2 cellular contexts compared by ENCODE assay signal in the genomic region with DNA sequence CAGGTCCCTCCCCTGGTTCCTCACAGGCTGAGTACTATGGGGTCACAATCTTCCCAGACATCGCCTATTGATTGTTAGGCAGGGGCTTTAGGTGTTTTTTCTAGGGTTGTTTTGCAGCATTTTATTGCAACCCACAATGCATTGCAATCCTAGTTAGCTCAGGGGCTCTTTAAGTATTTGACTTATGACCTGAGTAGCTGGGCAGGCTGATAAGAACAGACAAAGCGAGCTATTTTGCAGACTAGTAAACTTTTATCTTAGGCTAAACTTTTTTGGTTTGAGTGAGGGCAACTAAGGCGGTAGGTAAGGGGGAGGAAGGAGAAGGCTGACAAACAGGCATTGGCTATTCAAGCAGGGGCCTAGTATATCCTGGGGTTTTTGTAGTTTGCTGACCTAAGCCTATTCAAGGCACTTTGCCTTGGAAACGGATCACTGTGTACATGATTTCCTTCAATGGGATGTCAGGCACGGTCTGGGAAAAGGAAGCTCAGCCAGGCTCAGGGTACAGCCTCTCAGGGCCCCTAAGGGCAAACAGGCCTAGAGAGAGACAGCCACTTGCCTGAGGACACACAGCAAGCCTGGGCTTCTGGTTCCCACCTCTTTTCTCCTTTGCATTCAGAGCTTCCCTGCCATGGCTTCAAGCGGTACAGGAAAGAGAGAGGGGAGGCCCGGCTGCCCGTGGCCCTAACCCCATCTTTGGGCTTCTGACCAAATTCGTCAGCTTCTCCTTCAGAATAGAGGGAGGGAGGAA.
A peak's percentile ranks its signal among the peaks of the same experiment; 100 is the strongest.
TF ChIP-seq lines count a peak whose summit lies in the region.

No MANE protein-coding gene starts in this region.

TF ChIP-seq in HEK293, 187 proteins besides CTCF, POLR2A, EP300 and RAD21:
- TF ChIP-seq, protein P1, sequence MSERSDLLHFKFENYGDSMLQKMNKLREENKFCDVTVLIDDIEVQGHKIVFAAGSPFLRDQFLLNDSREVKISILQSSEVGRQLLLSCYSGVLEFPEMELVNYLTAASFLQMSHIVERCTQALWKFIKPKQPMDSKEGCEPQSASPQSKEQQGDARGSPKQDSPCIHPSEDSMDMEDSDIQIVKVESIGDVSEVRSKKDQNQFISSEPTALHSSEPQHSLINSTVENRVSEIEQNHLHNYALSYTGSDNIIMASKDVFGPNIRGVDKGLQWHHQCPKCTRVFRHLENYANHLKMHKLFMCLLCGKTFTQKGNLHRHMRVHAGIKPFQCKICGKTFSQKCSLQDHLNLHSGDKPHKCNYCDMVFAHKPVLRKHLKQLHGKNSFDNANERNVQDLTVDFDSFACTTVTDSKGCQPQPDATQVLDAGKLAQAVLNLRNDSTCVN (tag by site-specific recombination; optimal IDR thresholded peaks at IDR 0.05): no peak
- peak; percentile 55 for TF ChIP-seq ZNF335 (tag by site-specific recombination; conservative IDR thresholded peaks at IDR 0.05)

TF ChIP-seq in K562, 482 proteins besides CTCF, POLR2A, EP300 and RAD21 (continues in another document):
- TF ChIP-seq, protein P2, sequence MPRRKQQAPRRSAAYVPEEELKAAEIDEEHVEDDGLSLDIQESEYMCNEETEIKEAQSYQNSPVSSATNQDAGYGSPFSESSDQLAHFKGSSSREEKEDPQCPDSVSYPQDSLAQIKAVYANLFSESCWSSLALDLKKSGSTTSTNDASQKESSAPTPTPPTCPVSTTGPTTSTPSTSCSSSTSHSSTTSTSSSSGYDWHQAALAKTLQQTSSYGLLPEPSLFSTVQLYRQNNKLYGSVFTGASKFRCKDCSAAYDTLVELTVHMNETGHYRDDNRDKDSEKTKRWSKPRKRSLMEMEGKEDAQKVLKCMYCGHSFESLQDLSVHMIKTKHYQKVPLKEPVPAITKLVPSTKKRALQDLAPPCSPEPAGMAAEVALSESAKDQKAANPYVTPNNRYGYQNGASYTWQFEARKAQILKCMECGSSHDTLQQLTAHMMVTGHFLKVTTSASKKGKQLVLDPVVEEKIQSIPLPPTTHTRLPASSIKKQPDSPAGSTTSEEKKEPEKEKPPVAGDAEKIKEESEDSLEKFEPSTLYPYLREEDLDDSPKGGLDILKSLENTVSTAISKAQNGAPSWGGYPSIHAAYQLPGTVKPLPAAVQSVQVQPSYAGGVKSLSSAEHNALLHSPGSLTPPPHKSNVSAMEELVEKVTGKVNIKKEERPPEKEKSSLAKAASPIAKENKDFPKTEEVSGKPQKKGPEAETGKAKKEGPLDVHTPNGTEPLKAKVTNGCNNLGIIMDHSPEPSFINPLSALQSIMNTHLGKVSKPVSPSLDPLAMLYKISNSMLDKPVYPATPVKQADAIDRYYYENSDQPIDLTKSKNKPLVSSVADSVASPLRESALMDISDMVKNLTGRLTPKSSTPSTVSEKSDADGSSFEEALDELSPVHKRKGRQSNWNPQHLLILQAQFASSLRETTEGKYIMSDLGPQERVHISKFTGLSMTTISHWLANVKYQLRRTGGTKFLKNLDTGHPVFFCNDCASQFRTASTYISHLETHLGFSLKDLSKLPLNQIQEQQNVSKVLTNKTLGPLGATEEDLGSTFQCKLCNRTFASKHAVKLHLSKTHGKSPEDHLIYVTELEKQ (CRISPR knock-in tag; IDR thresholded peaks at IDR 0.05): no peak
- TF ChIP-seq, protein P3, sequence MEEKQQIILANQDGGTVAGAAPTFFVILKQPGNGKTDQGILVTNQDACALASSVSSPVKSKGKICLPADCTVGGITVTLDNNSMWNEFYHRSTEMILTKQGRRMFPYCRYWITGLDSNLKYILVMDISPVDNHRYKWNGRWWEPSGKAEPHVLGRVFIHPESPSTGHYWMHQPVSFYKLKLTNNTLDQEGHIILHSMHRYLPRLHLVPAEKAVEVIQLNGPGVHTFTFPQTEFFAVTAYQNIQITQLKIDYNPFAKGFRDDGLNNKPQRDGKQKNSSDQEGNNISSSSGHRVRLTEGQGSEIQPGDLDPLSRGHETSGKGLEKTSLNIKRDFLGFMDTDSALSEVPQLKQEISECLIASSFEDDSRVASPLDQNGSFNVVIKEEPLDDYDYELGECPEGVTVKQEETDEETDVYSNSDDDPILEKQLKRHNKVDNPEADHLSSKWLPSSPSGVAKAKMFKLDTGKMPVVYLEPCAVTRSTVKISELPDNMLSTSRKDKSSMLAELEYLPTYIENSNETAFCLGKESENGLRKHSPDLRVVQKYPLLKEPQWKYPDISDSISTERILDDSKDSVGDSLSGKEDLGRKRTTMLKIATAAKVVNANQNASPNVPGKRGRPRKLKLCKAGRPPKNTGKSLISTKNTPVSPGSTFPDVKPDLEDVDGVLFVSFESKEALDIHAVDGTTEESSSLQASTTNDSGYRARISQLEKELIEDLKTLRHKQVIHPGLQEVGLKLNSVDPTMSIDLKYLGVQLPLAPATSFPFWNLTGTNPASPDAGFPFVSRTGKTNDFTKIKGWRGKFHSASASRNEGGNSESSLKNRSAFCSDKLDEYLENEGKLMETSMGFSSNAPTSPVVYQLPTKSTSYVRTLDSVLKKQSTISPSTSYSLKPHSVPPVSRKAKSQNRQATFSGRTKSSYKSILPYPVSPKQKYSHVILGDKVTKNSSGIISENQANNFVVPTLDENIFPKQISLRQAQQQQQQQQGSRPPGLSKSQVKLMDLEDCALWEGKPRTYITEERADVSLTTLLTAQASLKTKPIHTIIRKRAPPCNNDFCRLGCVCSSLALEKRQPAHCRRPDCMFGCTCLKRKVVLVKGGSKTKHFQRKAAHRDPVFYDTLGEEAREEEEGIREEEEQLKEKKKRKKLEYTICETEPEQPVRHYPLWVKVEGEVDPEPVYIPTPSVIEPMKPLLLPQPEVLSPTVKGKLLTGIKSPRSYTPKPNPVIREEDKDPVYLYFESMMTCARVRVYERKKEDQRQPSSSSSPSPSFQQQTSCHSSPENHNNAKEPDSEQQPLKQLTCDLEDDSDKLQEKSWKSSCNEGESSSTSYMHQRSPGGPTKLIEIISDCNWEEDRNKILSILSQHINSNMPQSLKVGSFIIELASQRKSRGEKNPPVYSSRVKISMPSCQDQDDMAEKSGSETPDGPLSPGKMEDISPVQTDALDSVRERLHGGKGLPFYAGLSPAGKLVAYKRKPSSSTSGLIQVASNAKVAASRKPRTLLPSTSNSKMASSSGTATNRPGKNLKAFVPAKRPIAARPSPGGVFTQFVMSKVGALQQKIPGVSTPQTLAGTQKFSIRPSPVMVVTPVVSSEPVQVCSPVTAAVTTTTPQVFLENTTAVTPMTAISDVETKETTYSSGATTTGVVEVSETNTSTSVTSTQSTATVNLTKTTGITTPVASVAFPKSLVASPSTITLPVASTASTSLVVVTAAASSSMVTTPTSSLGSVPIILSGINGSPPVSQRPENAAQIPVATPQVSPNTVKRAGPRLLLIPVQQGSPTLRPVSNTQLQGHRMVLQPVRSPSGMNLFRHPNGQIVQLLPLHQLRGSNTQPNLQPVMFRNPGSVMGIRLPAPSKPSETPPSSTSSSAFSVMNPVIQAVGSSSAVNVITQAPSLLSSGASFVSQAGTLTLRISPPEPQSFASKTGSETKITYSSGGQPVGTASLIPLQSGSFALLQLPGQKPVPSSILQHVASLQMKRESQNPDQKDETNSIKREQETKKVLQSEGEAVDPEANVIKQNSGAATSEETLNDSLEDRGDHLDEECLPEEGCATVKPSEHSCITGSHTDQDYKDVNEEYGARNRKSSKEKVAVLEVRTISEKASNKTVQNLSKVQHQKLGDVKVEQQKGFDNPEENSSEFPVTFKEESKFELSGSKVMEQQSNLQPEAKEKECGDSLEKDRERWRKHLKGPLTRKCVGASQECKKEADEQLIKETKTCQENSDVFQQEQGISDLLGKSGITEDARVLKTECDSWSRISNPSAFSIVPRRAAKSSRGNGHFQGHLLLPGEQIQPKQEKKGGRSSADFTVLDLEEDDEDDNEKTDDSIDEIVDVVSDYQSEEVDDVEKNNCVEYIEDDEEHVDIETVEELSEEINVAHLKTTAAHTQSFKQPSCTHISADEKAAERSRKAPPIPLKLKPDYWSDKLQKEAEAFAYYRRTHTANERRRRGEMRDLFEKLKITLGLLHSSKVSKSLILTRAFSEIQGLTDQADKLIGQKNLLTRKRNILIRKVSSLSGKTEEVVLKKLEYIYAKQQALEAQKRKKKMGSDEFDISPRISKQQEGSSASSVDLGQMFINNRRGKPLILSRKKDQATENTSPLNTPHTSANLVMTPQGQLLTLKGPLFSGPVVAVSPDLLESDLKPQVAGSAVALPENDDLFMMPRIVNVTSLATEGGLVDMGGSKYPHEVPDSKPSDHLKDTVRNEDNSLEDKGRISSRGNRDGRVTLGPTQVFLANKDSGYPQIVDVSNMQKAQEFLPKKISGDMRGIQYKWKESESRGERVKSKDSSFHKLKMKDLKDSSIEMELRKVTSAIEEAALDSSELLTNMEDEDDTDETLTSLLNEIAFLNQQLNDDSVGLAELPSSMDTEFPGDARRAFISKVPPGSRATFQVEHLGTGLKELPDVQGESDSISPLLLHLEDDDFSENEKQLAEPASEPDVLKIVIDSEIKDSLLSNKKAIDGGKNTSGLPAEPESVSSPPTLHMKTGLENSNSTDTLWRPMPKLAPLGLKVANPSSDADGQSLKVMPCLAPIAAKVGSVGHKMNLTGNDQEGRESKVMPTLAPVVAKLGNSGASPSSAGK (IDR thresholded peaks at IDR 0.05): no peak
- TF ChIP-seq BRD9 (IDR thresholded peaks at IDR 0.05; ENCODE audit: low read depth, partially characterized antibody) (peak; percentile 71), TEAD4 (IDR thresholded peaks at IDR 0.05; ENCODE audit: low read length) (peak; percentile 62), TEAD4 (CRISPR knock-in tag; IDR thresholded peaks at IDR 0.05; ENCODE audit: borderline replicate concordance) (no peak), ZNF589 (CRISPR knock-in tag; IDR thresholded peaks at IDR 0.05; ENCODE audit: low read depth) (0 out of 2 replicates have a peak, but pooled peaks have one; percentile 24), ZNF197 (CRISPR knock-in tag; IDR thresholded peaks at IDR 0.05; ENCODE audit: low read depth) (0 out of 2 replicates have a peak, but pooled peaks have one; percentile 76), LEF1 (IDR thresholded peaks at IDR 0.05) (peak; percentile 55; the same call in 1 of the 2 replicates), TAF7 (tag; IDR thresholded peaks at IDR 0.05) (0 out of 2 replicates have a peak, but pooled peaks have one; percentile 2), FOXP1 (CRISPR knock-in tag; IDR thresholded peaks at IDR 0.05) (no peak), SOX6 (IDR thresholded peaks at IDR 0.05) (peak; percentile 65; the same call in 1 of the 2 replicates), PHF8 (IDR thresholded peaks at IDR 0.05; ENCODE audit: borderline replicate concordance, low read length) (peak; percentile 11; the same call in 1 of the 2 replicates), MAFK (IDR thresholded peaks at IDR 0.05; ENCODE audit: low read length) (peak; percentile 47; the same call in 1 of the 2 replicates), NR2C2 (CRISPR knock-in tag; IDR thresholded peaks at IDR 0.05) (peak; percentile 41; the same call in 1 of the 2 replicates), NR2C2 (tag; IDR thresholded peaks at IDR 0.05) (peak; percentile 94), FOXA1 (IDR thresholded peaks at IDR 0.05; ENCODE audit: borderline replicate concordance) (no peak), IRF2 (CRISPR knock-in tag; IDR thresholded peaks at IDR 0.05) (no peak), JUND (IDR thresholded peaks at IDR 0.05; ENCODE audit: borderline replicate concordance, low read depth, low read length) (no peak), JUND (tag; IDR thresholded peaks at IDR 0.05; ENCODE audit: borderline replicate concordance, low read depth, low read length) (no peak; the same call in 2 of the 3 replicates), CTBP1 (IDR thresholded peaks at IDR 0.05; ENCODE audit: borderline replicate concordance) (0 out of 2 replicates have a peak, but pooled peaks have one; percentile 13), BDP1 (IDR thresholded peaks at IDR 0.05; ENCODE audit: insufficient read depth, insufficient read length) (no peak), TSC22D4 (tag; IDR thresholded peaks at IDR 0.05) (no peak), ETV5 (CRISPR knock-in tag; IDR thresholded peaks at IDR 0.05; ENCODE audit: low read depth) (no peak), ZBTB7A (IDR thresholded peaks at IDR 0.05; ENCODE audit: borderline replicate concordance, control insufficient read depth, low read depth, low read length) (no peak)
- TF ChIP-seq, protein P4, sequence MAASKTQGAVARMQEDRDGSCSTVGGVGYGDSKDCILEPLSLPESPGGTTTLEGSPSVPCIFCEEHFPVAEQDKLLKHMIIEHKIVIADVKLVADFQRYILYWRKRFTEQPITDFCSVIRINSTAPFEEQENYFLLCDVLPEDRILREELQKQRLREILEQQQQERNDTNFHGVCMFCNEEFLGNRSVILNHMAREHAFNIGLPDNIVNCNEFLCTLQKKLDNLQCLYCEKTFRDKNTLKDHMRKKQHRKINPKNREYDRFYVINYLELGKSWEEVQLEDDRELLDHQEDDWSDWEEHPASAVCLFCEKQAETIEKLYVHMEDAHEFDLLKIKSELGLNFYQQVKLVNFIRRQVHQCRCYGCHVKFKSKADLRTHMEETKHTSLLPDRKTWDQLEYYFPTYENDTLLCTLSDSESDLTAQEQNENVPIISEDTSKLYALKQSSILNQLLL (CRISPR knock-in tag; IDR thresholded peaks at IDR 0.05; ENCODE audit: borderline replicate concordance): no peak
- TF ChIP-seq, protein P5, sequence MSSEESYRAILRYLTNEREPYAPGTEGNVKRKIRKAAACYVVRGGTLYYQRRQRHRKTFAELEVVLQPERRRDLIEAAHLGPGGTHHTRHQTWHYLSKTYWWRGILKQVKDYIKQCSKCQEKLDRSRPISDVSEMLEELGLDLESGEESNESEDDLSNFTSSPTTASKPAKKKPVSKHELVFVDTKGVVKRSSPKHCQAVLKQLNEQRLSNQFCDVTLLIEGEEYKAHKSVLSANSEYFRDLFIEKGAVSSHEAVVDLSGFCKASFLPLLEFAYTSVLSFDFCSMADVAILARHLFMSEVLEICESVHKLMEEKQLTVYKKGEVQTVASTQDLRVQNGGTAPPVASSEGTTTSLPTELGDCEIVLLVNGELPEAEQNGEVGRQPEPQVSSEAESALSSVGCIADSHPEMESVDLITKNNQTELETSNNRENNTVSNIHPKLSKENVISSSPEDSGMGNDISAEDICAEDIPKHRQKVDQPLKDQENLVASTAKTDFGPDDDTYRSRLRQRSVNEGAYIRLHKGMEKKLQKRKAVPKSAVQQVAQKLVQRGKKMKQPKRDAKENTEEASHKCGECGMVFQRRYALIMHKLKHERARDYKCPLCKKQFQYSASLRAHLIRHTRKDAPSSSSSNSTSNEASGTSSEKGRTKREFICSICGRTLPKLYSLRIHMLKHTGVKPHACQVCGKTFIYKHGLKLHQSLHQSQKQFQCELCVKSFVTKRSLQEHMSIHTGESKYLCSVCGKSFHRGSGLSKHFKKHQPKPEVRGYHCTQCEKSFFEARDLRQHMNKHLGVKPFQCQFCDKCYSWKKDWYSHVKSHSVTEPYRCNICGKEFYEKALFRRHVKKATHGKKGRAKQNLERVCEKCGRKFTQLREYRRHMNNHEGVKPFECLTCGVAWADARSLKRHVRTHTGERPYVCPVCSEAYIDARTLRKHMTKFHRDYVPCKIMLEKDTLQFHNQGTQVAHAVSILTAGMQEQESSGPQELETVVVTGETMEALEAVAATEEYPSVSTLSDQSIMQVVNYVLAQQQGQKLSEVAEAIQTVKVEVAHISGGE (CRISPR knock-in tag; IDR thresholded peaks at IDR 0.05): peak in 1 of 3 experiments; percentile 32; a peak in 1 of 6 replicates
- TF ChIP-seq, protein P6, sequence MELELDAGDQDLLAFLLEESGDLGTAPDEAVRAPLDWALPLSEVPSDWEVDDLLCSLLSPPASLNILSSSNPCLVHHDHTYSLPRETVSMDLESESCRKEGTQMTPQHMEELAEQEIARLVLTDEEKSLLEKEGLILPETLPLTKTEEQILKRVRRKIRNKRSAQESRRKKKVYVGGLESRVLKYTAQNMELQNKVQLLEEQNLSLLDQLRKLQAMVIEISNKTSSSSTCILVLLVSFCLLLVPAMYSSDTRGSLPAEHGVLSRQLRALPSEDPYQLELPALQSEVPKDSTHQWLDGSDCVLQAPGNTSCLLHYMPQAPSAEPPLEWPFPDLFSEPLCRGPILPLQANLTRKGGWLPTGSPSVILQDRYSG (tag; conservative IDR thresholded peaks at IDR 0.05; ENCODE audit: low read depth): 0 out of 2 replicates have a peak, but pooled peaks have one; percentile 27
